8 cellular contexts compared by ENCODE assay signal in the genomic region with DNA sequence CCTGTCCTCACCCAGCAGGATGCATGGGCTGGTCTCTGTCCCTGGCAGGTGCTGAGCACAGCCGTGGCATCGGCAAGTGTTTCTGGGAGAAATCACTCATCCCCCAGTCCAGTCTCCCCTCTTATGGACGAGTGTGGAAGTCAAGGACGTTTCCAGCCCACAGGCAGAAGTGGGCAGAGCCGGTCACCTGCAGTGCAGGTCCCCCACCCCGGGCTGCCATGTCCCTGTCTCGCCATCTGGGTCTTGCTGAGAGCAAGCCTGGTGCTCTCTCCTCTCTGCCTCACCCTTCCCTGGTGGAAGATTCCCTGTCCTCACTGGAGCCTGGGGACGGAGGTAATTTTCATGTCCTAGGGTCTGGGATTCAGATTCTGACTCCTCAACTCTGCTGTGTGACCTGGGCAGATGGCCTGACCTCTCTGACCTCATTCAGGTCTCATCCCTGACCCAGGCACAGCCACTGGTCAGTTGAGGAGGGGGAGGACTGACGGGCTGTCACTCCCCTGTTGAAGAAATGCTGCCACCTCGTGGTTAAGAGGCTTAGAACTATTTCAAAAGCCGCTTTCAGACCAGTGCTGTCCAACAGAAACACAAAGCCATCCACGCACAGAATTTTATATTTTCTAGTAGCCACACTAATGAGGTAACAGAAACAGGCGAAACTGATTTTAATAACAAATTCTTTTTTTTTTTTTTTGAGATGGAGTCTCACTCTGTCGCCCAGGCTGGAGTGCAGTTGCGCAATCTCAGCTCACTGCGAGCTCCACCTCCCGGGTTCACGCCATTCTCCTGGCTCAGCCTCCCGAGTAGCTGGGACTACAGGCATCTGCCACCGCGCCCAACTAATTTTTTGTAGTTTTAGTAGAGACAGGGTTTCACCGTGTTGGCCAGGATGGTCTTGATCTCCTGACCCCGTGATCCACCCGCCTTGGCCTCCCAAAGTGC. TPM values are rescaled to one million over a fixed set of nuclear protein-coding genes. Genes with fewer than 3 reads are reported as not detected.
DNase-seq lines count a peak whose midpoint lies in the region; ATAC-seq, FAIRE-seq and TF ChIP-seq lines count a peak whose summit lies in the region.

No MANE protein-coding gene starts in this region.

- peak; percentile 5 for FAIRE-seq in GM12892 (lab: Jason Lieb, UNC)

- TF ChIP-seq POLR2A in GM12892 (IDR thresholded peaks at IDR 0.05; ENCODE audit: low read depth, low read length), result no peak

- H3K4me3 ChIP-seq in astrocyte of the cerebellum (ENCODE audit: low read depth, low read length), result peak overlapping the region; percentile 45

- peak; percentile 72 for TF ChIP-seq CTCF in astrocyte of the cerebellum (IDR thresholded peaks at IDR 0.05; ENCODE audit: low read depth, low read length, missing control alignments)

- ATAC-seq in HG03196 (IDR thresholded peaks at IDR 0.05; ENCODE audit: unreplicated experiment) (no peak), HG03571 (IDR thresholded peaks at IDR 0.05; ENCODE audit: unreplicated experiment) (no peak)

- in situ Hi-C loops in astrocyte of the cerebellum (cut with HindIII; ENCODE audit: low sequenced_read_pairs), result loop anchor here (5.0 kb wide), 2 partner anchors 92 to 127 kb away; no protein-coding TSS in a partner anchor

- DNase-seq in CD1c-positive myeloid dendritic cell (ENCODE audit: extremely low spot score) (peak; percentile 21), GM12892 (ENCODE audit: insufficient read length) (peak; percentile 69), NCI-H2196 (lab: John Stamatoyannopoulos, UW; ENCODE audit: unreplicated experiment) (peak; percentile 84), astrocyte of the cerebellum (ENCODE audit: low read depth) (peak; percentile 59), iPS DF 19.7 (ENCODE audit: low read depth, low spot score) (peak; percentile 60), smooth muscle cell of the brain vasculature (ENCODE audit: low read depth, low spot score) (peak; percentile 51)

RNA-seq across cellular contexts. Expression of a gene that starts 1.8 kb away (rescaled TPM):
- polyA plus RNA-seq in GM12892 (2012; ENCODE audit: missing spikeins), result not detected

RNA-seq across cellular contexts. Expression of a gene that starts 14.2 kb away (rescaled TPM):
- polyA plus RNA-seq in GM12892 (2012; ENCODE audit: missing spikeins), result not detected

Comparison
In these comparisons a context has a peak if more than half of its experiments do, and no peak if none do; other contexts are left out.
1. DNase-seq: peak in every context shown above with its lines; median percentile 84 in NCI-H2196; 69 in GM12892; 60 in iPS DF 19.7; 59 in astrocyte of the cerebellum; 51 in smooth muscle cell of the brain vasculature; 21 in CD1c-positive myeloid dendritic cell.